In the genomic region with DNA sequence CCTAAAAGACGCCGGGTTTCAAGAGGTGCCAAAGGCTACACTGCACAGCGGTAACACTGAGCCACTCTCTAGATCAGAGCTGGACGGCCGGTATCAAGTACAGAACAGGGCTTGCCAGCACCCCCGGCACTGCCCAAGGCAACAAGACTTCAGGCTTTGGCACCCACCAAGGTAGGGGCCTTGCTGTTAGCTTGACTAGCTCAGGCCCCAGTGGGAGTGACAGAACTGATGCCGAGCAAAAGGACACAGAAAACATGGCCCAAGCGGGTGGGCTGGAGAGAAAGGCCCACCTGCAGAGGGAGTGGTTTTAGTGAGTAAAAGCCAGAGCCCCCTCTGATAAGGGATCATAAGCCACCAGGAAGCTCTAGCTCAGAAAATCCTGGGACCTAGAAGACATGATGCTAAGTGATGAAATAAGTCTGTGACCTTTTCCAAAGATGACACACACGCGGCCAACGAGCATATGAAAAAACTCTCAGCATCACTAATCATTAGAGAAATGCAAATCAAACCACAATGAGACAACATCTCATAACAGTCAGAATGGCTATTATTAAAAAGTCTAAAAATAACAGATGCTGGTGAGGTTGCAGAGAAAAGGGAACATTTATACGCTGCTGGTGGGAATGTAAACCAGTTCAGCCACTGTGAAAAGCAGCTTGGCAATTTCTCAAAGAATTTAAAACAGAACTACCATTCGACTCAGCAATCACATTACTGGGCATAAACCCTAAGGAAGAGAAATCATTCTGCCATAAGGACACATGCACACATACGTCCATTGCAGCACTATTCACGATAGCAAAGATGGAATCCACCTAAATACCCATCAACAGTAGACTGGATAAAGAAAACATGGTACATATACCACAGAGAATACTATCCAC, we compare ENCODE assay signal across 8 cellular contexts. TPM values are rescaled to one million over a fixed set of nuclear protein-coding genes. Genes with fewer than 3 reads are reported as not detected.
DNase-seq lines count a peak whose midpoint lies in the region; ATAC-seq, FAIRE-seq and TF ChIP-seq lines count a peak whose summit lies in the region.

No MANE protein-coding gene starts in this region.

- 93% methylated on average over 15 of the region's 15 CpGs for WGBS in HUES64

- H3K27ac Mint-ChIP-seq in astrocyte (ENCODE audit: unreplicated experiment) = peak overlapping the region; percentile 14

- peak overlapping the region; percentile 49 for H3K27ac ChIP-seq in HUES64 (ENCODE audit: low read depth, low read length)
- peak overlapping the region; percentile 95 for H3K27ac ChIP-seq in astrocyte (ENCODE audit: low read depth, low read length)
- H3K27ac ChIP-seq in mucosa of rectum (ENCODE audit: low read depth in 2 of 2, low read length in 2 of 2) = peak overlapping the region; percentile 83 to 89

- H3K9me3 ChIP-seq in HUES64 (ENCODE audit: insufficient read depth, low read depth, low read length) (no peaks in the 10 kb centered on the region), astrocyte (ENCODE audit: insufficient read depth, low read depth, low read length) (no peaks in the 10 kb centered on the region), mucosa of rectum (ENCODE audit: control insufficient read depth in 2 of 2, low read length in 2 of 2) (no peaks in the 10 kb centered on the region)

- peaks cover 2% of the 10 kb centered on the region for H3K9me3 Mint-ChIP-seq in astrocyte (ENCODE audit: unreplicated experiment)

- H3K9ac ChIP-seq in HUES64 (ENCODE audit: low read depth, low read length) (0 out of 2 replicates have a peak overlapping the region, but pooled peaks have one; percentile 36), astrocyte (ENCODE audit: low read length) (peak overlapping the region; percentile 79), mucosa of rectum (ENCODE audit: low read depth in 1 of 2, low read length in 2 of 2) (peak overlapping the region; percentile 30 to 58)

- H3K4me1 Mint-ChIP-seq in astrocyte (ENCODE audit: low read depth, unreplicated experiment) = peaks cover 56% of the 10 kb centered on the region

- H3K36me3 ChIP-seq in HUES64 (ENCODE audit: insufficient read depth, low read length) (peaks cover 3% of the 10 kb centered on the region; the same call in 1 of the 2 replicates), astrocyte (ENCODE audit: insufficient read depth, low read length) (no peaks in the 10 kb centered on the region), mucosa of rectum (ENCODE audit: control insufficient read depth in 2 of 2, insufficient read depth in 2 of 2, low read length in 2 of 2) (peaks cover 4 to 10% of the 10 kb centered on the region in 2 donors)

- TF ChIP-seq CTCF in astrocyte (IDR thresholded peaks at IDR 0.05; ENCODE audit: insufficient read depth, low read depth, low read length) = no peak

- DNase-seq in astrocyte (ENCODE audit: low read depth) (peak; percentile 81), ecto neural progenitor cell (ENCODE audit: low spot score) (no peak), NCI-H2029 treated with DMSO at 0.1 percent for 48 hours (lab: John Stamatoyannopoulos, UW) (no peak)
- DNase-seq in activated CD4-positive, CD25-positive, alpha-beta regulatory T cell (lab: John Stamatoyannopoulos, UW) = no peak

- H3K4me2 ChIP-seq in astrocyte (ENCODE audit: low read length) = peak overlapping the region; percentile 71

- H3K27me3 Mint-ChIP-seq in astrocyte (ENCODE audit: low read depth, unreplicated experiment) = no peaks in the 10 kb centered on the region

- H3K4me1 ChIP-seq in HUES64 (ENCODE audit: insufficient read depth, low read length) (peaks cover 24% of the 10 kb centered on the region; the same call in 1 of the 2 replicates), astrocyte (ENCODE audit: insufficient read depth, low read length) (peaks cover 69% of the 10 kb centered on the region), mucosa of rectum (ENCODE audit: control insufficient read depth in 2 of 2, insufficient read depth in 2 of 2, low read length in 2 of 2) (peaks cover 52 to 65% of the 10 kb centered on the region in 2 donors)

- peak; percentile 90 for FAIRE-seq in astrocyte (lab: Jason Lieb, UNC)

- ATAC-seq in GM18909 (IDR thresholded peaks at IDR 0.05; ENCODE audit: poor library complexity, unreplicated experiment) = peak; percentile 40
- no peak for ATAC-seq in HG03520 (IDR thresholded peaks at IDR 0.05; ENCODE audit: unreplicated experiment)

- H3K4me3 Mint-ChIP-seq in astrocyte (ENCODE audit: unreplicated experiment) = peak overlapping the region; percentile 9

- H2AFZ ChIP-seq in astrocyte (ENCODE audit: low read depth, low read length) = no peak overlapping the region

- no peak overlapping the region for H3K4me3 ChIP-seq in HUES64 (ENCODE audit: low read length)
- H3K4me3 ChIP-seq in astrocyte (ENCODE audit: insufficient read depth, low read depth, low read length) = no peak overlapping the region
- peak overlapping the region in 1 of 2 donors; percentile 48 for H3K4me3 ChIP-seq in mucosa of rectum (ENCODE audit: low read length in 2 of 2)

- peaks cover 6% of the 10 kb centered on the region for H3K36me3 Mint-ChIP-seq in astrocyte (ENCODE audit: low read depth, unreplicated experiment)

- H3K79me2 ChIP-seq in astrocyte (ENCODE audit: insufficient read depth, low read length) = peaks cover 86% of the 10 kb centered on the region

- H4K20me1 ChIP-seq in astrocyte (ENCODE audit: insufficient read depth, low read length) = peaks cover 67% of the 10 kb centered on the region

- H3K27me3 ChIP-seq in HUES64 (ENCODE audit: insufficient read depth, low read length) = no peaks in the 10 kb centered on the region
- no peaks in the 10 kb centered on the region for H3K27me3 ChIP-seq in astrocyte (ENCODE audit: insufficient read depth, low read length)
- no peaks in the 10 kb centered on the region for H3K27me3 ChIP-seq in mucosa of rectum (ENCODE audit: control insufficient read depth in 2 of 2, insufficient read depth in 2 of 2, low read length in 2 of 2)

RNA-seq across cellular contexts. Expression of gene EHD1, which starts 12.9 kb away (rescaled TPM):
- 20.5 TPM for polyA plus RNA-seq in HUES64 (2013, experiment 1 of 2)
- polyA plus RNA-seq in HUES64 (2013, experiment 2 of 2) = 19.7 TPM
- 182 and 201 TPM in 2 replicates for total RNA-seq in astrocyte

RNA-seq across cellular contexts. Expression of gene CDC42BPG, which starts 21.1 kb away (rescaled TPM):
- polyA plus RNA-seq in HUES64 (2013, experiment 1 of 2) = 4.0 TPM
- polyA plus RNA-seq in HUES64 (2013, experiment 2 of 2) = 4.4 TPM
- total RNA-seq in astrocyte = 2.0 and 4.6 TPM in 2 replicates

RNA-seq across cellular contexts. Expression of gene ATG2A, which starts 51.5 kb away (rescaled TPM):
- 8.8 TPM for polyA plus RNA-seq in HUES64 (2013, experiment 1 of 2)
- 8.9 TPM for polyA plus RNA-seq in HUES64 (2013, experiment 2 of 2)
- 21.4 and 21.8 TPM in 2 replicates for total RNA-seq in astrocyte

RNA-seq across cellular contexts. Expression of gene MEN1, which starts 55.2 kb away (rescaled TPM):
- 31.5 TPM for polyA plus RNA-seq in HUES64 (2013, experiment 1 of 2)
- polyA plus RNA-seq in HUES64 (2013, experiment 2 of 2) = 36.6 TPM
- total RNA-seq in astrocyte = 26.0 and 27.5 TPM in 2 replicates

RNA-seq across cellular contexts. Expression of gene PPP2R5B, which starts 59.0 kb away (rescaled TPM):
- 3.0 TPM for polyA plus RNA-seq in HUES64 (2013, experiment 1 of 2)
- 5.3 TPM for polyA plus RNA-seq in HUES64 (2013, experiment 2 of 2)
- 22.5 and 24.1 TPM in 2 replicates for total RNA-seq in astrocyte
